In the genomic region with DNA sequence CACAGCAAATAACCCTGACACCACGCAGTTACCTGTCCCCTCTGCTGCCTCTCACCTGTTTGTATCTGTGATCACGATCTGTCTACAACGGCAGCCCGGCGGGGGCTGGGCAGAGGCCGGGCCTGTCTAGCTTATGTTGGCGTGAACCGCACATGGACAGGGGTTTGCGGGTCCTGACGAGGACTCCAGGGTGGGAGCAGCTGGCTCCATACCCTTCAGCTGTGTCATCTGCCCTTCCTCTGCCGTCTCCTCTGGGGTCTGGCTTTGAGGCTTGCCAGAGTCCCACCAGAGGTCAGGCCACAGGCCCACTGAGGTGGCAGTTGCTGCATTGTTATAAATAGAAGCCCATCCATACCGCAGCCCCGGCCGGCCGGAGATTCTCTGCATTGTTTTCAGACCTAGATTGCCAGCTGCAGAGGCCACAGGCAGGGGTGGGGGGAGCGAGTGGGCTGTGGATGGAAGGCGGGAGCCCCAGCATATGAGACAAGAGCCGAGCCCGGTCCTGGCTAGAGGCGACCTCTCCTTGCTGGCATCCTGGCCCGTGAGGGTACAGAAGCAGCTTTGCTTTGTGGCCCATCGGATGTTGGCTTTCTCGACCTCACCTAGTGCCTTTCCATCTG, we compare ENCODE assay signal across 1 cellular context.
TF ChIP-seq lines count a peak whose summit lies in the region.

No MANE protein-coding gene starts in this region.

TF ChIP-seq in WTC11, 78 proteins besides CTCF, POLR2A, EP300 and RAD21 (continued from another document):
- TF ChIP-seq, protein P1, sequence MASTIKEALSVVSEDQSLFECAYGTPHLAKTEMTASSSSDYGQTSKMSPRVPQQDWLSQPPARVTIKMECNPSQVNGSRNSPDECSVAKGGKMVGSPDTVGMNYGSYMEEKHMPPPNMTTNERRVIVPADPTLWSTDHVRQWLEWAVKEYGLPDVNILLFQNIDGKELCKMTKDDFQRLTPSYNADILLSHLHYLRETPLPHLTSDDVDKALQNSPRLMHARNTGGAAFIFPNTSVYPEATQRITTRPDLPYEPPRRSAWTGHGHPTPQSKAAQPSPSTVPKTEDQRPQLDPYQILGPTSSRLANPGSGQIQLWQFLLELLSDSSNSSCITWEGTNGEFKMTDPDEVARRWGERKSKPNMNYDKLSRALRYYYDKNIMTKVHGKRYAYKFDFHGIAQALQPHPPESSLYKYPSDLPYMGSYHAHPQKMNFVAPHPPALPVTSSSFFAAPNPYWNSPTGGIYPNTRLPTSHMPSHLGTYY (CRISPR knock-in tag; IDR thresholded peaks at IDR 0.05): no peak
- TF ChIP-seq, protein P2, sequence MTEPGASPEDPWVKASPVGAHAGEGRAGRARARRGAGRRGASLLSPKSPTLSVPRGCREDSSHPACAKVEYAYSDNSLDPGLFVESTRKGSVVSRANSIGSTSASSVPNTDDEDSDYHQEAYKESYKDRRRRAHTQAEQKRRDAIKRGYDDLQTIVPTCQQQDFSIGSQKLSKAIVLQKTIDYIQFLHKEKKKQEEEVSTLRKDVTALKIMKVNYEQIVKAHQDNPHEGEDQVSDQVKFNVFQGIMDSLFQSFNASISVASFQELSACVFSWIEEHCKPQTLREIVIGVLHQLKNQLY (CRISPR knock-in tag; IDR thresholded peaks at IDR 0.05): no peak
